26 cellular contexts compared by ENCODE assay signal in genomic region chr12:71299541-71300376, GRCh38.
DNase-seq lines count a peak whose midpoint lies in the region; ATAC-seq, FAIRE-seq and TF ChIP-seq lines count a peak whose summit lies in the region.
"Had no signal": no experiment of that assay in that cellular context is flagged by ENCODE, and none has a peak within 500 bp of the region (broad histone marks: within the 10 kb centered on the region; RNA-seq: fewer than 3 reads in every experiment).

No MANE protein-coding gene starts in this region.

- H3K4me3 ChIP-seq in SK-N-SH (ENCODE audit: low read depth in 2 of 2, low read length in 1 of 2) (no peak overlapping the region), astrocyte (ENCODE audit: insufficient read depth, low read depth, low read length) (no peak overlapping the region), fibroblast of the aortic adventitia (ENCODE audit: low read depth, low read length) (no peak overlapping the region), smooth muscle cell (no peak overlapping the region), mucosa of descending colon (no peak overlapping the region)
- H3K4me3 ChIP-seq in CD8-positive, alpha-beta T cell (ENCODE audit: low read depth, low read length) = no peak overlapping the region

- no peak for FAIRE-seq in astrocyte (lab: Jason Lieb, UNC)
- FAIRE-seq: colon, G401.6 had no signal

- intact Hi-C loops in mucosa of descending colon (cut with DNase I, micrococcal nuclease) = no loop called here
- intact Hi-C loops in CD8-positive, alpha-beta T cell (cut with DNase I, micrococcal nuclease) = no loop called here

- DNase-seq in SK-N-SH = no peak
- DNase-seq in astrocyte (ENCODE audit: low read depth) = peak; percentile 21
- peak; percentile 55 for DNase-seq in fibroblast of the aortic adventitia (ENCODE audit: low read depth)
- no peak for DNase-seq in smooth muscle cell (lab: John Stamatoyannopoulos, UW; ENCODE audit: unreplicated experiment)
- DNase-seq in NCI-H446 treated with DMSO at 0.1 percent for 48 hours (lab: John Stamatoyannopoulos, UW) = no peak
- DNase-seq in mucosa of descending colon = no peak
- DNase-seq in CD8-positive, alpha-beta T cell = no peak
- DNase-seq: activated CD4-positive, alpha-beta T cell treated with anti-CD3 and anti-CD28 coated beads for 1 hour; activated gamma-delta T cell; activated naive CD8-positive, alpha-beta T cell treated with anti-CD3 and anti-CD28 coated beads, Interleukin-2, amount 50 U/mL, for 24 hours; AML-193; CD8-positive, alpha-beta memory T cell; DMS53; effector memory CD4-positive, alpha-beta T cell; HFFc6; mesendoderm; NCI-H1048; NCI-H1694 treated with DMSO at 0.1 percent for 48 hours; NCI-H748 treated with DMSO at 0.1 percent for 48 hours; RPMI8226 had no signal

- H3K27ac ChIP-seq in SK-N-SH (ENCODE audit: low read depth in 2 of 2, low read length in 1 of 2) (no peak overlapping the region), astrocyte (ENCODE audit: low read depth, low read length) (no peak overlapping the region), smooth muscle cell (ENCODE audit: low read depth) (peak overlapping the region; percentile 49)
- H3K27ac ChIP-seq in CD8-positive, alpha-beta T cell (ENCODE audit: low read depth, low read length) = no peak overlapping the region
- H3K27ac ChIP-seq: 22Rv1, neutrophil had no signal

- 51% methylated on average over 6 of the region's 6 CpGs for WGBS in SK-N-SH (ENCODE audit: low lambda C conversion rate)
- WGBS in smooth muscle cell (ENCODE audit: low lambda C conversion rate) = 55% methylated on average over 6 of the region's 6 CpGs

- H3K27me3 Mint-ChIP-seq in astrocyte (ENCODE audit: low read depth, unreplicated experiment) = no peaks in the 10 kb centered on the region
- peaks cover 2% of the 10 kb centered on the region for H3K27me3 Mint-ChIP-seq in CD8-positive, alpha-beta T cell (ENCODE audit: low read depth)
- H3K27me3 Mint-ChIP-seq: activated naive CD8-positive, alpha-beta T cell treated with anti-CD3 and anti-CD28 coated beads, Interleukin-2, amount 50 U/mL, for 24 hours; CD8-positive, alpha-beta memory T cell had no signal

- H3K4me1 ChIP-seq in SK-N-SH (ENCODE audit: control insufficient read depth in 1 of 2, insufficient read depth in 2 of 2, low read depth in 1 of 2, low read length in 1 of 2) (peaks cover 0 to 3% of the 10 kb centered on the region in 2 experiments; a peak in 2 of 4 replicates), astrocyte (ENCODE audit: insufficient read depth, low read length) (no peaks in the 10 kb centered on the region), smooth muscle cell (ENCODE audit: low read depth) (no peaks in the 10 kb centered on the region), mucosa of descending colon (ENCODE audit: low read depth) (no peaks in the 10 kb centered on the region)
- no peaks in the 10 kb centered on the region for H3K4me1 ChIP-seq in CD8-positive, alpha-beta T cell (ENCODE audit: insufficient read depth, low read length)

- no peak for TF ChIP-seq EP300 in SK-N-SH (IDR thresholded peaks at IDR 0.05; ENCODE audit: borderline replicate concordance in 1 of 2, low read depth in 1 of 2, low read length in 1 of 2)

- H4K20me1 ChIP-seq in SK-N-SH (ENCODE audit: insufficient read depth) (no peaks in the 10 kb centered on the region), astrocyte (ENCODE audit: insufficient read depth, low read length) (no peaks in the 10 kb centered on the region), smooth muscle cell (ENCODE audit: low read depth) (no peaks in the 10 kb centered on the region)

- H3K4me3 Mint-ChIP-seq in astrocyte (ENCODE audit: unreplicated experiment) = no peak overlapping the region
- H3K4me3 Mint-ChIP-seq in CD8-positive, alpha-beta T cell = no peak overlapping the region
- H3K4me3 Mint-ChIP-seq: activated naive CD8-positive, alpha-beta T cell treated with anti-CD3 and anti-CD28 coated beads, Interleukin-2, amount 50 U/mL, for 24 hours; brain; CD8-positive, alpha-beta memory T cell; HFFc6 had no signal

- H3K27me3 ChIP-seq in SK-N-SH (ENCODE audit: insufficient read depth) = no peaks in the 10 kb centered on the region
- no peaks in the 10 kb centered on the region for H3K27me3 ChIP-seq in astrocyte (ENCODE audit: insufficient read depth, low read length)
- no peaks in the 10 kb centered on the region for H3K27me3 ChIP-seq in smooth muscle cell (ENCODE audit: low read depth)
- H3K27me3 ChIP-seq in CD8-positive, alpha-beta T cell (ENCODE audit: insufficient read depth, low read length) = no peaks in the 10 kb centered on the region
- H3K27me3 ChIP-seq: neutrophil had no signal

- TF ChIP-seq CTCF in SK-N-SH (IDR thresholded peaks at IDR 0.05) = no peak
- no peak for TF ChIP-seq CTCF in astrocyte (IDR thresholded peaks at IDR 0.05; ENCODE audit: insufficient read depth, low read depth, low read length)
- TF ChIP-seq CTCF in fibroblast of the aortic adventitia (IDR thresholded peaks at IDR 0.05; ENCODE audit: insufficient read depth, low read length) = no peak
- no peak for TF ChIP-seq CTCF in smooth muscle cell (IDR thresholded peaks at IDR 0.05; ENCODE audit: borderline replicate concordance, insufficient read depth, poor library complexity, severe bottlenecking)
- no peak for TF ChIP-seq CTCF in mucosa of descending colon (IDR thresholded peaks at IDR 0.05)
- TF ChIP-seq CTCF in CD8-positive, alpha-beta T cell (IDR thresholded peaks at IDR 0.05) = no peak

- no peaks in the 10 kb centered on the region for H3K9me2 ChIP-seq in SK-N-SH

- POLR2A ChIA-PET in SK-N-SH (lab: Yijun Ruan, JAX) = no interaction called here
- POLR2A ChIA-PET in CD8-positive, alpha-beta T cell (lab: Charles Lee) = no interaction called here

- peaks cover 14% of the 10 kb centered on the region for H3K4me1 Mint-ChIP-seq in astrocyte (ENCODE audit: low read depth, unreplicated experiment)
- no peaks in the 10 kb centered on the region for H3K4me1 Mint-ChIP-seq in CD8-positive, alpha-beta T cell (ENCODE audit: low read depth)
- H3K4me1 Mint-ChIP-seq: activated naive CD8-positive, alpha-beta T cell treated with anti-CD3 and anti-CD28 coated beads, Interleukin-2, amount 50 U/mL, for 24 hours; brain; CD8-positive, alpha-beta memory T cell had no signal

- CTCF ChIA-PET in SK-N-SH (lab: Yijun Ruan, JAX) = no interaction called here
- CTCF ChIA-PET in CD8-positive, alpha-beta T cell (lab: Charles Lee) = no interaction called here

- no peak overlapping the region for H3K4me2 ChIP-seq in SK-N-SH
- H3K4me2 ChIP-seq in astrocyte (ENCODE audit: low read length) = no peak overlapping the region
- no peak overlapping the region for H3K4me2 ChIP-seq in smooth muscle cell

- H3K36me3 Mint-ChIP-seq in astrocyte (ENCODE audit: low read depth, unreplicated experiment) = no peaks in the 10 kb centered on the region
- no peaks in the 10 kb centered on the region for H3K36me3 Mint-ChIP-seq in CD8-positive, alpha-beta T cell
- H3K36me3 Mint-ChIP-seq: brain; CD8-positive, alpha-beta memory T cell had no signal

- no peak overlapping the region for H3K27ac Mint-ChIP-seq in astrocyte (ENCODE audit: unreplicated experiment)
- H3K27ac Mint-ChIP-seq in CD8-positive, alpha-beta T cell = no peak overlapping the region
- H3K27ac Mint-ChIP-seq: activated naive CD8-positive, alpha-beta T cell treated with anti-CD3 and anti-CD28 coated beads, Interleukin-2, amount 50 U/mL, for 24 hours; brain; CD8-positive, alpha-beta memory T cell; HFFc6 had no signal

- ATAC-seq in SK-N-SH treated with all-trans-retinoic acid at 6 μM for 48 hours (no peak), mucosa of descending colon (no peak)
- no peak for ATAC-seq in CD8-positive, alpha-beta T cell
- ATAC-seq: activated naive CD8-positive, alpha-beta T cell treated with anti-CD3 and anti-CD28 coated beads, Interleukin-2, amount 50 U/mL, for 24 hours had no signal

- H3K9me3 Mint-ChIP-seq in astrocyte (ENCODE audit: unreplicated experiment) = no peaks in the 10 kb centered on the region
- peaks cover 3% of the 10 kb centered on the region for H3K9me3 Mint-ChIP-seq in CD8-positive, alpha-beta T cell
- H3K9me3 Mint-ChIP-seq: activated naive CD8-positive, alpha-beta T cell treated with anti-CD3 and anti-CD28 coated beads, Interleukin-2, amount 50 U/mL, for 24 hours; brain had no signal

- H3K9me3 ChIP-seq in SK-N-SH (no peaks in the 10 kb centered on the region), astrocyte (ENCODE audit: insufficient read depth, low read depth, low read length) (no peaks in the 10 kb centered on the region), smooth muscle cell (replicated peaks; ENCODE audit: low read depth) (no peaks in the 10 kb centered on the region), mucosa of descending colon (no peaks in the 10 kb centered on the region)
- H3K9me3 ChIP-seq in CD8-positive, alpha-beta T cell (ENCODE audit: low read length) = no peaks in the 10 kb centered on the region
- H3K9me3 ChIP-seq: neutrophil had no signal

- TF ChIP-seq RAD21 in SK-N-SH (IDR thresholded peaks at IDR 0.05; ENCODE audit: low read length) = no peak

- H3F3A ChIP-seq in SK-N-SH (replicated peaks; ENCODE audit: insufficient read depth) (no peaks in the 10 kb centered on the region), smooth muscle cell (ENCODE audit: low read depth) (no peaks in the 10 kb centered on the region)

- H3K9ac ChIP-seq in SK-N-SH = no peak overlapping the region
- no peak overlapping the region for H3K9ac ChIP-seq in astrocyte (ENCODE audit: low read length)
- no peak overlapping the region for H3K9ac ChIP-seq in smooth muscle cell (ENCODE audit: low read depth)

- H2AFZ ChIP-seq in SK-N-SH (ENCODE audit: low read depth) = no peak overlapping the region
- no peak overlapping the region for H2AFZ ChIP-seq in astrocyte (ENCODE audit: low read depth, low read length)
- no peak overlapping the region for H2AFZ ChIP-seq in smooth muscle cell (ENCODE audit: low read depth)

- H3K79me2 ChIP-seq in SK-N-SH (ENCODE audit: insufficient read depth) = no peaks in the 10 kb centered on the region
- no peaks in the 10 kb centered on the region for H3K79me2 ChIP-seq in astrocyte (ENCODE audit: insufficient read depth, low read length)
- H3K79me2 ChIP-seq in smooth muscle cell (ENCODE audit: low read depth) = no peaks in the 10 kb centered on the region

- H3K36me3 ChIP-seq in SK-N-SH (replicated peaks in 1 of 2; ENCODE audit: control insufficient read depth in 1 of 2, insufficient read depth in 2 of 2, low read length in 1 of 2) (no peaks in the 10 kb centered on the region), astrocyte (ENCODE audit: insufficient read depth, low read length) (no peaks in the 10 kb centered on the region), smooth muscle cell (ENCODE audit: low read depth) (no peaks in the 10 kb centered on the region), mucosa of descending colon (ENCODE audit: low read depth) (no peaks in the 10 kb centered on the region)
- no peaks in the 10 kb centered on the region for H3K36me3 ChIP-seq in CD8-positive, alpha-beta T cell (ENCODE audit: insufficient read depth, low read length)
- H3K36me3 ChIP-seq: neutrophil had no signal

TF ChIP-seq in SK-N-SH, 30 proteins besides CTCF, POLR2A, EP300 and RAD21 (continues in another document):
- TF ChIP-seq NFIC (IDR thresholded peaks at IDR 0.05; ENCODE audit: borderline replicate concordance) = no peak
- TF ChIP-seq MEF2A (IDR thresholded peaks at IDR 0.05; ENCODE audit: borderline replicate concordance, low read depth) = no peak

Comparison
In these comparisons a context has a peak if more than half of its experiments do, and no peak if none do; other contexts are left out.
1. DNase-seq: peak in astrocyte (single experiment) and fibroblast of the aortic adventitia (single experiment); none in SK-N-SH (single experiment), smooth muscle cell (single experiment), NCI-H446 treated with DMSO at 0.1 percent for 48 hours (single experiment), mucosa of descending colon (0 of 3) and CD8-positive, alpha-beta T cell (0 of 7).